ENCODE assay signal across 1 cellular context in the genomic region with DNA sequence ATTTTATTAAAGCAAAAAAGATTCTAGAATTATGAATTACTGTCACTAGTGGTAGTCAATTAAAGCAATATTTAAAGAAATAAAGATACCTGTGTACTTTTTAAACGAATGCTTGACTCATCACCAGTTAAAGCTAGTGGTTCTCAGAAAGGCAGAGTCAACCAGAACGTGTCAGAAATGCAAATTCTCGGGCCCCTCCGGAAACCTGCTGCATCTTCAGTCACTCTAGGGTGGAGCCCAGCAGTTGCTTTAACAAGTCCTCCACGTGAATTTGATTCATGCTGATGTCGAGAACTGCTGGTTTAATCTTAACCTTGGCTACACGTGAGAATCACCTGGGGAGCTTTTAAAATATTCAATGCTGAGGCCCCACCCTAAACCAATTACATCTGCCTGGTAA.
TF ChIP-seq lines count a peak whose summit lies in the region.

No MANE protein-coding gene starts in this region.

TF ChIP-seq in WTC11, 78 proteins besides CTCF, POLR2A, EP300 and RAD21 (continued from another document):
- TF ChIP-seq, protein P1, sequence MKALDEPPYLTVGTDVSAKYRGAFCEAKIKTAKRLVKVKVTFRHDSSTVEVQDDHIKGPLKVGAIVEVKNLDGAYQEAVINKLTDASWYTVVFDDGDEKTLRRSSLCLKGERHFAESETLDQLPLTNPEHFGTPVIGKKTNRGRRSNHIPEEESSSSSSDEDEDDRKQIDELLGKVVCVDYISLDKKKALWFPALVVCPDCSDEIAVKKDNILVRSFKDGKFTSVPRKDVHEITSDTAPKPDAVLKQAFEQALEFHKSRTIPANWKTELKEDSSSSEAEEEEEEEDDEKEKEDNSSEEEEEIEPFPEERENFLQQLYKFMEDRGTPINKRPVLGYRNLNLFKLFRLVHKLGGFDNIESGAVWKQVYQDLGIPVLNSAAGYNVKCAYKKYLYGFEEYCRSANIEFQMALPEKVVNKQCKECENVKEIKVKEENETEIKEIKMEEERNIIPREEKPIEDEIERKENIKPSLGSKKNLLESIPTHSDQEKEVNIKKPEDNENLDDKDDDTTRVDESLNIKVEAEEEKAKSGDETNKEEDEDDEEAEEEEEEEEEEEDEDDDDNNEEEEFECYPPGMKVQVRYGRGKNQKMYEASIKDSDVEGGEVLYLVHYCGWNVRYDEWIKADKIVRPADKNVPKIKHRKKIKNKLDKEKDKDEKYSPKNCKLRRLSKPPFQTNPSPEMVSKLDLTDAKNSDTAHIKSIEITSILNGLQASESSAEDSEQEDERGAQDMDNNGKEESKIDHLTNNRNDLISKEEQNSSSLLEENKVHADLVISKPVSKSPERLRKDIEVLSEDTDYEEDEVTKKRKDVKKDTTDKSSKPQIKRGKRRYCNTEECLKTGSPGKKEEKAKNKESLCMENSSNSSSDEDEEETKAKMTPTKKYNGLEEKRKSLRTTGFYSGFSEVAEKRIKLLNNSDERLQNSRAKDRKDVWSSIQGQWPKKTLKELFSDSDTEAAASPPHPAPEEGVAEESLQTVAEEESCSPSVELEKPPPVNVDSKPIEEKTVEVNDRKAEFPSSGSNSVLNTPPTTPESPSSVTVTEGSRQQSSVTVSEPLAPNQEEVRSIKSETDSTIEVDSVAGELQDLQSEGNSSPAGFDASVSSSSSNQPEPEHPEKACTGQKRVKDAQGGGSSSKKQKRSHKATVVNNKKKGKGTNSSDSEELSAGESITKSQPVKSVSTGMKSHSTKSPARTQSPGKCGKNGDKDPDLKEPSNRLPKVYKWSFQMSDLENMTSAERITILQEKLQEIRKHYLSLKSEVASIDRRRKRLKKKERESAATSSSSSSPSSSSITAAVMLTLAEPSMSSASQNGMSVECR (CRISPR knock-in tag; IDR thresholded peaks at IDR 0.05; ENCODE audit: borderline replicate concordance): no peak
- no peak for TF ChIP-seq CDX4 (CRISPR knock-in tag; IDR thresholded peaks at IDR 0.05; ENCODE audit: borderline replicate concordance)
TF ChIP-seq in WTC11: peak in this region for 0.
